Comparison of ENCODE assay signal across 8 cellular contexts in genomic region chr3:47578119-47578630, GRCh38. TPM values are rescaled to one million over a fixed set of nuclear protein-coding genes. Genes with fewer than 3 reads are reported as not detected.
DNase-seq lines count a peak whose midpoint lies in the region; ATAC-seq, FAIRE-seq and TF ChIP-seq lines count a peak whose summit lies in the region.

No MANE protein-coding gene starts in this region.

- H3K27ac Mint-ChIP-seq in mesothelial cell of epicardium, result no peak overlapping the region
- no peak overlapping the region for H3K27ac Mint-ChIP-seq in stimulated activated naive CD8-positive, alpha-beta T cell treated with anti-CD3 and anti-CD28 coated beads, Interleukin-15, Interleukin-2, amounts not matched to agents 100 ng/mL and 50 ng/mL, for 24 hours

- FAIRE-seq in D721Med (lab: Jason Lieb, UNC), result no peak

- peaks cover 5% of the 10 kb centered on the region for H3K4me1 Mint-ChIP-seq in mesothelial cell of epicardium
- peaks cover 3% of the 10 kb centered on the region for H3K4me1 Mint-ChIP-seq in stimulated activated naive CD8-positive, alpha-beta T cell treated with anti-CD3 and anti-CD28 coated beads, Interleukin-15, Interleukin-2, amounts not matched to agents 100 ng/mL and 50 ng/mL, for 24 hours (ENCODE audit: low read depth)

- H3K4me1 ChIP-seq in ectodermal cell (ENCODE audit: control insufficient read depth, insufficient read depth, low read length), result peaks cover 4% of the 10 kb centered on the region

- no peak for TF ChIP-seq CTCF in D721Med (IDR thresholded peaks at IDR 0.05; ENCODE audit: insufficient read depth, missing control alignments)
- no peak for TF ChIP-seq CTCF in mesothelial cell of epicardium (IDR thresholded peaks at IDR 0.05; ENCODE audit: unreplicated experiment)

- peak overlapping the region; percentile 44 for H3K4me3 ChIP-seq in ectodermal cell (ENCODE audit: insufficient read depth, low read depth, low read length)

- H3K36me3 ChIP-seq in ectodermal cell (ENCODE audit: control insufficient read depth, insufficient read depth, low read length), result no peaks in the 10 kb centered on the region

- no peak overlapping the region for H3K27ac ChIP-seq in ectodermal cell (ENCODE audit: insufficient read depth, low read depth, low read length, poor library complexity, severe bottlenecking)

- no peaks in the 10 kb centered on the region for H3K9me3 ChIP-seq in ectodermal cell (ENCODE audit: control insufficient read depth, low read length)

- H3K9me3 Mint-ChIP-seq in mesothelial cell of epicardium, result no peaks in the 10 kb centered on the region
- no peaks in the 10 kb centered on the region for H3K9me3 Mint-ChIP-seq in stimulated activated naive CD8-positive, alpha-beta T cell treated with anti-CD3 and anti-CD28 coated beads, Interleukin-15, Interleukin-2, amounts not matched to agents 100 ng/mL and 50 ng/mL, for 24 hours

- peak overlapping the region; percentile 46 for H3K4me3 Mint-ChIP-seq in mesothelial cell of epicardium
- H3K4me3 Mint-ChIP-seq in stimulated activated naive CD8-positive, alpha-beta T cell treated with anti-CD3 and anti-CD28 coated beads, Interleukin-15, Interleukin-2, amounts not matched to agents 100 ng/mL and 50 ng/mL, for 24 hours, result peak overlapping the region; percentile 54

- H3K27me3 Mint-ChIP-seq in mesothelial cell of epicardium (ENCODE audit: low read depth), result peaks cover 57% of the 10 kb centered on the region
- H3K27me3 Mint-ChIP-seq in stimulated activated naive CD8-positive, alpha-beta T cell treated with anti-CD3 and anti-CD28 coated beads, Interleukin-15, Interleukin-2, amounts not matched to agents 100 ng/mL and 50 ng/mL, for 24 hours, result peaks cover 50% of the 10 kb centered on the region

- DNase-seq in D721Med (ENCODE audit: insufficient read length, low spot score) (peak; percentile 70), HuH-7 (ENCODE audit: low spot score) (peak; percentile 84), mesothelial cell of epicardium (ENCODE audit: low spot score in 2 of 2, unreplicated experiment in 2 of 2) (no peak), NCI-H1436 (lab: John Stamatoyannopoulos, UW) (no peak)
- peak; percentile 34 to 44 for DNase-seq in activated CD4-positive, alpha-beta T cell treated with anti-CD3 and anti-CD28 coated beads, Interleukin-2, amount 50 U/mL, for 48 hours

- no peaks in the 10 kb centered on the region for H3K36me3 Mint-ChIP-seq in mesothelial cell of epicardium
- no peaks in the 10 kb centered on the region for H3K36me3 Mint-ChIP-seq in stimulated activated naive CD8-positive, alpha-beta T cell treated with anti-CD3 and anti-CD28 coated beads, Interleukin-15, Interleukin-2, amounts not matched to agents 100 ng/mL and 50 ng/mL, for 24 hours (ENCODE audit: low read depth)

- ATAC-seq in HG03095 (IDR thresholded peaks at IDR 0.05; ENCODE audit: unreplicated experiment), result no peak

- H3K27me3 ChIP-seq in ectodermal cell (ENCODE audit: control insufficient read depth, insufficient read depth, low read length, poor library complexity, severe bottlenecking), result peaks cover 54% of the 10 kb centered on the region

- WGBS in ectodermal cell, 2 experiments, result 1% methylated on average over 57 of the region's 57 CpGs

RNA-seq across cellular contexts. Expression of gene CSPG5, which starts 0.5 kb away (rescaled TPM):
- 2.3 TPM for polyA plus RNA-seq in ectodermal cell (2013, experiment 1 of 4)
- polyA plus RNA-seq in ectodermal cell (2013, experiment 2 of 4), result 2.1 TPM
- polyA plus RNA-seq in ectodermal cell (2013, experiment 3 of 4), result 4.6 TPM
- polyA plus RNA-seq in ectodermal cell (2013, experiment 4 of 4), result 4.6 TPM
- 0.84 to 1.1 TPM (median 1.1 TPM) in 3 replicates for total RNA-seq in mesothelial cell of epicardium

Comparison
In these comparisons a context has a peak if more than half of its experiments do, and no peak if none do; other contexts are left out.
1. DNase-seq: peak in D721Med (single experiment), HuH-7 (single experiment) and activated CD4-positive, alpha-beta T cell treated with anti-CD3 and anti-CD28 coated beads, Interleukin-2, amount 50 U/mL, for 48 hours (2 of 2); none in mesothelial cell of epicardium (0 of 2) and NCI-H1436 (single experiment).